ENCODE assay signal across 1 cellular context in the genomic region with DNA sequence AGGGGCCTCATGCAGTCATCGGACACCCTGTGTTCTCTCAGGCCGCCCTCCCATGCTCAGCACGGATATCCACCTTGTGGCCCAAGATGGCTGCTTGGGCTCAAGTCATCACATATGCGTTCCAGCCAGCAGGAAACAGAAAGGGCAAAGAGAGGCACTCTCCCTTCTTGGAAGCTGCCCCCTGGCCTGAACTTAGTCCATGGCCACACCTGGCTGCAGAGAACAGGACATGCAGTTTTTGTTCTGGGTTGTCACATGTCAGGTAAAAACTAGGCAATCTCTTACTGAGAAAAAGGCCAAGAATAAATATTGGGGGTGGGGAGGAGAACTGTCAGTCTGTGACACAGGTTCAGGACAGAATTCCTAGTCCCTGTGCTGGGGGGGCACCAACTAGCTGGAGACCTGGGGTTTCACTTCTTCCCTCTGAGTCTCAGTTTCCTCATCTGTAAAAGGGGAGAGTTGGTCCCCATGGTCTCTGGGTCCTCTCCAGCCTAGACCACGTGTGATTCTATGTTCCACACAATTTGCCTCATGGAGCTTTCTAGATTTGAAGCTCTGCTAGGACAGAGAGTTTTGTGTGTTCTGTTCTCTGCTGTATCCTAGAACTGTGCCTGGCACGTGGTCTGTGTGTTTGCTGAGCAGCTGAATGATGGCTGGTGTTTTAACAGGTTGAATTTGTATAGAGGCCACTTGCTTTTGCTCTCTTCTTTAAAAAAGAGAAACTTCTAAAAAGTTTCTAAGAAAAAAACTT.
TF ChIP-seq lines count a peak whose summit lies in the region.

No MANE protein-coding gene starts in this region.

TF ChIP-seq in GM23338, 12 proteins besides CTCF, POLR2A, EP300 and RAD21 (continued from another document):
- TF ChIP-seq ETS1 (IDR thresholded peaks at IDR 0.05), result no peak
- TF ChIP-seq POLR2AphosphoS5 (IDR thresholded peaks at IDR 0.05; ENCODE audit: low read depth), result no peak
- no peak for TF ChIP-seq ZNF331 (CRISPR knock-in tag; IDR thresholded peaks at IDR 0.05; ENCODE audit: low read depth)
TF ChIP-seq in GM23338: peak in this region for 0.
